ENCODE assay signal across 8 cellular contexts in genomic region chr2:12412898-12413305, GRCh38.
DNase-seq lines count a peak whose midpoint lies in the region; ATAC-seq lines count a peak whose summit lies in the region.

No MANE protein-coding gene starts in this region.

- H3K9me3 Mint-ChIP-seq in activated T-helper 17 cell treated with anti-CD3 and anti-CD28 coated beads, Interleukin-2, amount 50 U/mL, for 72 hours = no peaks in the 10 kb centered on the region

- DNase-seq in activated effector memory CD4-positive, alpha-beta T cell treated with anti-CD3 and anti-CD28 coated beads, Interleukin-2, amount 50 U/mL, for 16 hours = peak; percentile 72
- no peak for DNase-seq in activated effector memory CD4-positive, alpha-beta T cell treated with Interleukin-2 at 50 U/mL for 16 hours
- DNase-seq in stimulated activated CD4-positive, alpha-beta T cell treated with anti-CD3 and anti-CD28 coated beads, Interleukin-2, amount 100 ng/mL, for 24 hours = peak; percentile 21 to 47
- DNase-seq in NCI-H1694 treated with DMSO at 0.1 percent for 48 hours (lab: John Stamatoyannopoulos, UW) (no peak), caudate nucleus (lab: John Stamatoyannopoulos, UW) (no peak), nucleus accumbens (lab: John Stamatoyannopoulos, UW) (no peak)

- H3K27ac Mint-ChIP-seq in activated T-helper 17 cell treated with anti-CD3 and anti-CD28 coated beads, Interleukin-2, amount 50 U/mL, for 72 hours = peak overlapping the region; percentile 49

- peaks cover 20% of the 10 kb centered on the region for H3K4me1 Mint-ChIP-seq in activated T-helper 17 cell treated with anti-CD3 and anti-CD28 coated beads, Interleukin-2, amount 50 U/mL, for 72 hours

- no peaks in the 10 kb centered on the region for H3K36me3 Mint-ChIP-seq in activated T-helper 17 cell treated with anti-CD3 and anti-CD28 coated beads, Interleukin-2, amount 50 U/mL, for 72 hours (ENCODE audit: low read depth)

- H3K27me3 Mint-ChIP-seq in activated T-helper 17 cell treated with anti-CD3 and anti-CD28 coated beads, Interleukin-2, amount 50 U/mL, for 72 hours = no peaks in the 10 kb centered on the region

- peak; percentile 99 for ATAC-seq in HG03432 (IDR thresholded peaks at IDR 0.05; ENCODE audit: unreplicated experiment)
- peak; percentile 92 for ATAC-seq in activated T-helper 17 cell treated with anti-CD3 and anti-CD28 coated beads, Interleukin-2, amount 50 U/mL, for 72 hours (replicated peaks)

- peak overlapping the region; percentile 29 for H3K4me3 Mint-ChIP-seq in activated T-helper 17 cell treated with anti-CD3 and anti-CD28 coated beads, Interleukin-2, amount 50 U/mL, for 72 hours

- H3K27ac ChIP-seq in caudate nucleus (ENCODE audit: low read depth, low read length) = no peak overlapping the region

Comparison
In these comparisons a context has a peak if more than half of its experiments do, and no peak if none do; other contexts are left out.
1. DNase-seq: peak in activated effector memory CD4-positive, alpha-beta T cell treated with anti-CD3 and anti-CD28 coated beads, Interleukin-2, amount 50 U/mL, for 16 hours (single experiment) and stimulated activated CD4-positive, alpha-beta T cell treated with anti-CD3 and anti-CD28 coated beads, Interleukin-2, amount 100 ng/mL, for 24 hours (2 of 2); none in activated effector memory CD4-positive, alpha-beta T cell treated with Interleukin-2 at 50 U/mL for 16 hours (single experiment), NCI-H1694 treated with DMSO at 0.1 percent for 48 hours (single experiment), caudate nucleus (0 of 61) and nucleus accumbens (0 of 56).